ENCODE assay signal across 23 cellular contexts in genomic region chr7:50858528-50859245, GRCh38.
"Had no signal": no experiment of that assay in that cellular context is flagged by ENCODE, and none has a peak within 500 bp of the region (broad histone marks: within the 10 kb centered on the region; RNA-seq: fewer than 3 reads in every experiment).

No MANE protein-coding gene starts in this region.

- H3K27me3 ChIP-seq: heart left ventricle, hepatocyte, neutrophil, sigmoid colon, testis, tibial artery had no signal

- H3K4me2 ChIP-seq: hepatocyte had no signal

- H3K9ac ChIP-seq: parathyroid adenoma had no signal

- H3K36me3 ChIP-seq: esophagus muscularis mucosa, gastroesophageal sphincter, heart left ventricle, lower lobe of right lung, neutrophil, prostate gland, sigmoid colon, tibial artery had no signal

- H3K27ac Mint-ChIP-seq: naive thymus-derived CD8-positive, alpha-beta T cell; nephron progenitor cell; stimulated activated memory B cell treated with anti-CD40 and anti-IgM and Interleukin-4, amounts not matched to agents 10 μg/mL and 1 μg/mL and 100 μg/mL, for 72 hours; type B pancreatic cell had no signal

- H3K4me3 Mint-ChIP-seq: naive thymus-derived CD8-positive, alpha-beta T cell; nephron progenitor cell; stimulated activated memory B cell treated with anti-CD40 and anti-IgM and Interleukin-4, amounts not matched to agents 10 μg/mL and 1 μg/mL and 100 μg/mL, for 72 hours; type B pancreatic cell had no signal

- H3K27ac ChIP-seq: dorsolateral prefrontal cortex, epithelial cell of prostate, esophagus muscularis mucosa, foreskin keratinocyte, gastroesophageal sphincter, heart left ventricle, hepatocyte, lower lobe of right lung, neutrophil, parathyroid adenoma, prostate gland, sigmoid colon, testis, tibial artery had no signal

- H3K4me3 ChIP-seq: dorsolateral prefrontal cortex, esophagus muscularis mucosa, gastroesophageal sphincter, heart left ventricle, hepatocyte, lower lobe of right lung, prostate gland, sigmoid colon, testis, tibial artery had no signal

- ATAC-seq: foreskin keratinocyte; gastroesophageal sphincter; lower lobe of right lung; naive thymus-derived CD8-positive, alpha-beta T cell; right cardiac atrium; stimulated activated memory B cell treated with anti-CD40 and anti-IgM and Interleukin-4, amounts not matched to agents 10 μg/mL and 1 μg/mL and 100 μg/mL, for 72 hours; stimulated activated naive CD8-positive, alpha-beta T cell treated with anti-CD3 and anti-CD28 coated beads, Interleukin-15, Interleukin-2, amounts not matched to agents 100 U/mL and 50 U/mL, for 24 hours had no signal

- DNase-seq: dorsolateral prefrontal cortex; effector CD4-positive, alpha-beta T cell; foreskin keratinocyte; lower lobe of right lung; naive thymus-derived CD8-positive, alpha-beta T cell; nephron progenitor cell; right cardiac atrium; sigmoid colon; stimulated activated CD4-positive, alpha-beta T cell treated with anti-CD3 and anti-CD28 coated beads, Interleukin-2, amount 100 ng/mL, for 24 hours; stimulated activated CD4-positive, alpha-beta T cell treated with anti-CD3 and anti-CD28 coated beads, Interleukin-4, amount 100 ng/mL, for 24 hours; stimulated activated naive CD8-positive, alpha-beta T cell treated with anti-CD3 and anti-CD28 coated beads, Interleukin-15, Interleukin-2, amounts not matched to agents 100 U/mL and 50 U/mL, for 24 hours; testis had no signal

- H3K9me3 ChIP-seq: esophagus muscularis mucosa, gastroesophageal sphincter, heart left ventricle, lower lobe of right lung, neutrophil, prostate gland, sigmoid colon, testis, tibial artery had no signal

- H3K9me3 Mint-ChIP-seq: naive thymus-derived CD8-positive, alpha-beta T cell; nephron progenitor cell; stimulated activated memory B cell treated with anti-CD40 and anti-IgM and Interleukin-4, amounts not matched to agents 10 μg/mL and 1 μg/mL and 100 μg/mL, for 72 hours; type B pancreatic cell had no signal

- H3K36me3 Mint-ChIP-seq: naive thymus-derived CD8-positive, alpha-beta T cell; stimulated activated memory B cell treated with anti-CD40 and anti-IgM and Interleukin-4, amounts not matched to agents 10 μg/mL and 1 μg/mL and 100 μg/mL, for 72 hours; type B pancreatic cell had no signal

- H3K27me3 Mint-ChIP-seq: stimulated activated memory B cell treated with anti-CD40 and anti-IgM and Interleukin-4, amounts not matched to agents 10 μg/mL and 1 μg/mL and 100 μg/mL, for 72 hours; type B pancreatic cell had no signal

- H3K4me1 Mint-ChIP-seq: nephron progenitor cell; stimulated activated memory B cell treated with anti-CD40 and anti-IgM and Interleukin-4, amounts not matched to agents 10 μg/mL and 1 μg/mL and 100 μg/mL, for 72 hours had no signal

- H3K4me1 ChIP-seq: esophagus muscularis mucosa, foreskin keratinocyte, gastroesophageal sphincter, lower lobe of right lung, parathyroid adenoma, sigmoid colon, testis, tibial artery had no signal
